In the genomic region with DNA sequence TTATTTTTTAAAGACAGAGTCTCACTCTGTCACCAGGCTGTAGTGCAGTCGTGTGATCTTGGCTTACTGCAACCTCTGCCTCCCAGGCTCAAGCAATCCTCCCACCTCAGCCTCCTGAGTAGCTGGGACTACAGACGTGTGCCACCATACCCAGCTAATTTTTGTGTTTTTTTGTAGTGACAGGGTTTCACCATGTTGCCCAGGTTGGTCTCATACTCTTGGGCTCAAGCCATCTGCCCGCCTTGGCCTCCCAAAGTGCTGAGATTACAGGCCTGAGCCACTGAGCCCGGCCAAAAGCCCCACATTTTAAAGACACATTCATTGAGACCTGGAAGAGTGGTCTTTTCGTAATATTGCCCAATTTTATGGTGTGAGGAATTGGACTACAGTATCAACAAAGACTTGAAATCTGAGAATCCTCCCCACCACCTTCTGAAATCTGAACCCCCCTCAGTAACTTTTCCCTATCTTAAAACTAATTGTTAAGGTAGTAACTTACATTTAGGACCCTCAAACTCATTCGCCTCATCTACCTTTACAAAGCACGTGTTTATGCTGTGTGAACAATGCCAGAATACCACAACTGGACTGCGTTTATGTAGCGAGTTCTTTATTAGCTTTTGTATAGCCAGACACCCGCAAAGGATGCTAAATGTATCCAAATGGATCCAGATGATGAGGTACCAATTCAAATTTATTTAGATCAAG, we compare ENCODE assay signal across 12 cellular contexts. TPM values are rescaled to one million over a fixed set of nuclear protein-coding genes. Genes with fewer than 3 reads are reported as not detected.
DNase-seq lines count a peak whose midpoint lies in the region; ATAC-seq, FAIRE-seq and TF ChIP-seq lines count a peak whose summit lies in the region.
"Had no signal": no experiment of that assay in that cellular context is flagged by ENCODE, and none has a peak within 500 bp of the region (broad histone marks: within the 10 kb centered on the region; RNA-seq: fewer than 3 reads in every experiment).

No MANE protein-coding gene starts in this region.

- WGBS in HUES64, result 81% methylated on average over 10 of the region's 10 CpGs
- WGBS in H1 (ENCODE audit: extremely low coverage in 1 of 2, insufficient coverage in 1 of 2, insufficient read length in 1 of 2, insufficient replicate concordance in 2 of 2, low coverage in 1 of 2, low lambda C conversion rate in 2 of 2, missing lambda C conversion rate in 1 of 2), 2 experiments, result 78% methylated on average over 10 of the region's 10 CpGs; no CpG with 5 or more reads in 1 of the 2 experiments
- WGBS in mesendoderm (ENCODE audit: extremely low coverage, insufficient coverage, low lambda C conversion rate), result no CpG with 5 or more reads among the region's 10 CpGs

- H3K56ac ChIP-seq in H1 (replicated peaks; ENCODE audit: insufficient read length, low read depth, low read length), result no peak overlapping the region
- no peak overlapping the region for H3K56ac ChIP-seq in mesendoderm (ENCODE audit: low read length)

- no peak for FAIRE-seq in H1 (lab: Jason Lieb, UNC)

- no peak overlapping the region for H2BK15ac ChIP-seq in H1 (ENCODE audit: low read length)
- H2BK15ac ChIP-seq in mesendoderm (replicated peaks; ENCODE audit: low read depth), result peak overlapping the region; percentile 2

- no peak overlapping the region for H2BK5ac ChIP-seq in H1 (ENCODE audit: low read depth, low read length)
- no peak overlapping the region for H2BK5ac ChIP-seq in mesendoderm (ENCODE audit: low read length)

- H4K5ac ChIP-seq in H1 (ENCODE audit: insufficient read length, low read depth, low read length), result no peak overlapping the region
- H4K5ac ChIP-seq in mesendoderm (ENCODE audit: low read length), result no peak overlapping the region

- DNase-seq in H1 (ENCODE audit: low read depth in 1 of 2, low spot score in 2 of 2), result no peak
- DNase-seq in mesendoderm, result no peak
- DNase-seq in superior temporal gyrus (ENCODE audit: extremely low spot score), result peak; percentile 2
- DNase-seq in activated CD4-positive, alpha-beta T cell treated with anti-CD3 and anti-CD28 coated beads, Interleukin-2, amount 50 U/mL, for 1 hour, result no peak
- no peak for DNase-seq in putamen (ENCODE audit: low spot score)
- DNase-seq in Kasumi-1 (lab: John Stamatoyannopoulos, UW), result no peak
- DNase-seq: activated CD8-positive, alpha-beta memory T cell treated with anti-CD3 and anti-CD28 coated beads, Interleukin-2, amount 50 U/mL, for 4 hours; NCI-H524; stimulated activated CD4-positive, alpha-beta T cell treated with anti-CD3 and anti-CD28 coated beads, Interleukin-15, amount 100 ng/mL, for 24 hours; T-helper 17 cell had no signal

- H4K20me1 ChIP-seq in H1 (replicated peaks in 1 of 2; ENCODE audit: control insufficient read depth in 1 of 2, insufficient read depth in 2 of 2, low read length in 2 of 2), result peaks cover 12% of the 10 kb centered on the region in 2 experiments

- H3K9me3 ChIP-seq in HUES64 (ENCODE audit: insufficient read depth, low read depth, low read length) (no peaks in the 10 kb centered on the region), H1 (ENCODE audit: insufficient read depth in 2 of 2, low read depth in 1 of 2, low read length in 1 of 2) (no peaks in the 10 kb centered on the region)

- no peak for TF ChIP-seq CTCF in H1 (IDR thresholded peaks at IDR 0.05; ENCODE audit: control extremely low read depth in 1 of 3, insufficient read depth in 1 of 3, low read depth in 1 of 3, low read length in 3 of 3)

- H3K4me1 ChIP-seq in HUES64 (ENCODE audit: insufficient read depth, low read length) (peaks cover 80% of the 10 kb centered on the region), H1 (replicated peaks in 1 of 4; ENCODE audit: control insufficient read depth in 3 of 4, insufficient read depth in 4 of 4, low read length in 3 of 4) (peaks cover 14 to 34% (median 27%) of the 10 kb centered on the region in 4 experiments), mesendoderm (ENCODE audit: control insufficient read depth, low read depth, low read length) (peaks cover 14% of the 10 kb centered on the region)

- H4K91ac ChIP-seq in H1 (replicated peaks; ENCODE audit: insufficient read length, low read length), result no peak overlapping the region

- H3K23me2 ChIP-seq in H1 (ENCODE audit: low read depth, low read length), result peaks cover 8% of the 10 kb centered on the region

- H2BK12ac ChIP-seq in H1 (ENCODE audit: low read depth, low read length), result no peak overlapping the region

- H3K4me2 ChIP-seq in H1 (ENCODE audit: insufficient read depth in 1 of 2, low read depth in 2 of 2, low read length in 2 of 2) (peak overlapping the region; percentile 97 to 100), mesendoderm (ENCODE audit: low read length) (no peak overlapping the region)

- H3K14ac ChIP-seq in H1 (ENCODE audit: insufficient read length), result no peak overlapping the region

- H3K27ac ChIP-seq in HUES64 (ENCODE audit: low read depth, low read length) (no peak overlapping the region), H1 (ENCODE audit: low read depth, low read length) (no peak overlapping the region), mesendoderm (ENCODE audit: low read depth, low read length) (no peak overlapping the region)

- H3K23ac ChIP-seq in H1 (ENCODE audit: insufficient read length), result no peak overlapping the region
- H3K23ac ChIP-seq in mesendoderm (ENCODE audit: low read length), result no peak overlapping the region

- H3K36me3 ChIP-seq in HUES64 (ENCODE audit: insufficient read depth, low read length) (no peaks in the 10 kb centered on the region), H1 (ENCODE audit: control insufficient read depth in 2 of 4, insufficient read depth in 4 of 4, low read length in 3 of 4) (no peaks in the 10 kb centered on the region), mesendoderm (ENCODE audit: control insufficient read depth, insufficient read depth, low read length) (no peaks in the 10 kb centered on the region)

- H3K18ac ChIP-seq in H1 (ENCODE audit: extremely low read depth, low read length) (no peak overlapping the region), mesendoderm (ENCODE audit: low read length) (no peak overlapping the region)

- no peak for TF ChIP-seq POLR2A in H1 (IDR thresholded peaks at IDR 0.05; ENCODE audit: control extremely low read depth in 1 of 2, low read depth in 2 of 2, low read length in 2 of 2)

- TF ChIP-seq EP300 in H1 (IDR thresholded peaks at IDR 0.05; ENCODE audit: borderline replicate concordance in 1 of 2, low read depth in 2 of 2, low read length in 2 of 2), result no peak

- H3K4me3 ChIP-seq in HUES64 (ENCODE audit: low read length) (peak overlapping the region; percentile 87), H1 (ENCODE audit: extremely low read depth in 1 of 4, insufficient read depth in 2 of 4, low read depth in 3 of 4, low read length in 4 of 4) (peak overlapping the region in 1 of 4 experiments; percentile 85; a peak in 2 of 8 replicates), mesendoderm (ENCODE audit: low read length) (no peak overlapping the region)

- no peak for ATAC-seq in GM21381 (IDR thresholded peaks at IDR 0.05; ENCODE audit: unreplicated experiment)
- ATAC-seq: T-helper 17 cell had no signal

- POLR2A ChIA-PET in H1 (lab: Charles Lee; ENCODE audit: partially characterized antibody), result no interaction called here

- H2BK20ac ChIP-seq in H1 (ENCODE audit: low read length), result no peak overlapping the region

- no peak overlapping the region for H2AK5ac ChIP-seq in H1 (ENCODE audit: low read depth, low read length)
- H2AK5ac ChIP-seq in mesendoderm (ENCODE audit: low read length), result no peak overlapping the region

- CTCF ChIA-PET in H1 (lab: Charles Lee; ENCODE audit: partially characterized antibody), result interaction anchor here (1.2 to 2.7 kb wide), 4 partner anchors 8 to 293 kb away, joined by 3 to 18 read pairs (median 8); no protein-coding TSS in a partner anchor

- H3K79me1 ChIP-seq in H1 (ENCODE audit: low read depth, low read length) (no peaks in the 10 kb centered on the region), mesendoderm (ENCODE audit: low read length) (no peaks in the 10 kb centered on the region)

- H3K9ac ChIP-seq in HUES64 (ENCODE audit: low read depth, low read length) (no peak overlapping the region), H1 (replicated peaks in 1 of 4; ENCODE audit: extremely low read depth in 1 of 4, low read depth in 3 of 4, low read length in 3 of 4) (no peak overlapping the region), mesendoderm (ENCODE audit: low read length) (peak overlapping the region; percentile 4)

- no peak for TF ChIP-seq RAD21 in H1 (IDR thresholded peaks at IDR 0.05 in 1 of 2, conservative IDR thresholded peaks at IDR 0.05 in 1 of 2; ENCODE audit: low read depth in 2 of 2, low read length in 2 of 2)

- H2AFZ ChIP-seq in H1 (ENCODE audit: low read length), result no peak overlapping the region

- no peak overlapping the region for H2BK120ac ChIP-seq in H1 (replicated peaks; ENCODE audit: low read depth, low read length)
- no peak overlapping the region for H2BK120ac ChIP-seq in mesendoderm (ENCODE audit: low read depth, low read length)

- no peak overlapping the region for H3K4ac ChIP-seq in H1 (replicated peaks; ENCODE audit: insufficient read length, low read depth, low read length)
- no peak overlapping the region for H3K4ac ChIP-seq in mesendoderm (ENCODE audit: low read depth, low read length)

- peaks cover 20 to 74% of the 10 kb centered on the region in 2 experiments for H3K79me2 ChIP-seq in H1 (ENCODE audit: control insufficient read depth in 1 of 2, insufficient read depth in 2 of 2, low read length in 2 of 2)
- H3K79me2 ChIP-seq in mesendoderm (ENCODE audit: control insufficient read depth, insufficient read depth, low read length), result peaks cover 52% of the 10 kb centered on the region

- H3K27me3 ChIP-seq in HUES64 (ENCODE audit: insufficient read depth, low read length) (peaks cover 10% of the 10 kb centered on the region), H1 (replicated peaks in 1 of 4; ENCODE audit: control insufficient read depth in 3 of 4, extremely low read depth in 1 of 4, insufficient read depth in 3 of 4, low read length in 3 of 4) (peaks cover 0 to 8% (median 6%) of the 10 kb centered on the region in 4 experiments; a peak in 5 of 7 replicates), mesendoderm (ENCODE audit: insufficient read depth, low read length, poor library complexity) (no peaks in the 10 kb centered on the region)

- H4K8ac ChIP-seq in H1 (ENCODE audit: extremely low read depth, insufficient read depth, low read length) (no peak overlapping the region), mesendoderm (ENCODE audit: low read depth, low read length) (no peak overlapping the region)

RNA-seq across cellular contexts. Expression of gene ERRFI1, which starts 2.7 kb away (rescaled TPM):
- polyA plus RNA-seq in HUES64 (2013, experiment 1 of 2), result 31.2 TPM
- 30.6 TPM for polyA plus RNA-seq in HUES64 (2013, experiment 2 of 2)
- 46.1 TPM in 2 replicates for total RNA-seq in H1 (2021; fragmentation: NEBNext Ultra II Directional; extraction: Animal tissue kit (Norgen Biotek cat#: 25700))
- polyA plus RNA-seq in H1 (2011; rRNA removed), result 18.2 and 23.4 TPM in 2 replicates
- 20.6 TPM for polyA plus RNA-seq in H1 (2011; cell fraction: cytosol; rRNA removed)
- polyA plus RNA-seq in H1 (2011; cell fraction: nucleus; rRNA removed), result 12.9 TPM
- 18.2 to 29.2 TPM (median 23.7 TPM) in 4 replicates for polyA plus RNA-seq in H1 (2012, experiment 1 of 2)
- polyA plus RNA-seq in H1 (2012, experiment 2 of 2), result 6.5 TPM
- polyA plus RNA-seq in H1 (2013, experiment 1 of 2), result 43.2 TPM
- 43.3 TPM for polyA plus RNA-seq in H1 (2013, experiment 2 of 2)
- polyA minus RNA-seq in H1 (2011; rRNA and poly(A)+ RNA removed), result 17.3 and 18.7 TPM in 2 replicates
- 9.9 TPM for polyA minus RNA-seq in H1 (2011; cell fraction: cytosol; rRNA and poly(A)+ RNA removed)
- polyA minus RNA-seq in H1 (2011; cell fraction: nucleus; rRNA and poly(A)+ RNA removed), result 16.3 TPM
- polyA plus RNA-seq in mesendoderm (2013, experiment 1 of 2), result 16.0 TPM
- polyA plus RNA-seq in mesendoderm (2013, experiment 2 of 2), result 17.5 TPM
